ENCODE assay signal across 9 cellular contexts in the genomic region with DNA sequence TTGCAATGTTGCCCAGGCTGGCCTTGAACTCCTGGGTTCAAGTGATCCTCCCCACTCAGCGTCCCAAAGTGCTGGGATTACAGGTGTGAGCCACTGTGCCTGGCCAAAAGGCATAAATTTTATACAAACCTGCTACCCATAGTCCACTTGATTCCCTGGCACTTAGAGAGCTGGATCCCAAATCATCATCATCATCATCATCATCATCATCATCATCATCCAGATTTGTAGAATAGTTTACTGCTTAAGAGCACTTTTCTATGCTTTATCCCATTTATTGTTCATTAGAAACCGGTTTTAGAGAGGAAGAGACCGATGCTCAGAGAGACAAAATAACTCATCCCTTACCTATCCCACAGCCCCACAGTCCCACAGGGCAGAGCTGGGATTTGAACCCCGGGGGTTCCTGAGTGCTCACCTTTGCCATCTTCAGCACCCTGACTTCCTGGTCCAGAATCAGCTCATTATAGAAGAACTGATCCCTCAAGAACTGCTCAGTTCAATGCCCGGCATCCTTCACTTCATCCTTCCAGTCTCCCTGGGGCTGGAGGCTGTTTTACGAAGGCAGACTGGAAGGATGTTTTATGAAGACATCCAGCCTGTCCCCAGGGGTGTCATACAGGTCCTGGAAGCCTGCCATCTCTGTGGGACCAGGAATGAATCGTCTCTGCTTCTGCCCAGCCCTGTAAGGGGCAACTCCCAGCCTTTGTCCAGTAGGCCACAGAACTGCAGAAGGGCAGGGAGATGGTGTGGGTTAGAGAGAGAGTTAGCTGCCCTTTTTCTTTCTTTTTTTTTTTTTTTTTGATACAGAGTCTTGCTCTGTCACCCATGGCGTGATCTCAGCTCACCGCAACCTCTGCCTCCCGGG. TPM values are rescaled to one million over a fixed set of nuclear protein-coding genes. Genes with fewer than 3 reads are reported as not detected.
DNase-seq lines count a peak whose midpoint lies in the region; ATAC-seq and TF ChIP-seq lines count a peak whose summit lies in the region.
"Had no signal": no experiment of that assay in that cellular context is flagged by ENCODE, and none has a peak within 500 bp of the region (broad histone marks: within the 10 kb centered on the region; RNA-seq: fewer than 3 reads in every experiment).

No MANE protein-coding gene starts in this region.

- H3K4me1 Mint-ChIP-seq in T-cell (peaks cover 12 to 13% (median 13%) of the 10 kb centered on the region in 3 donors), naive B cell (peaks cover 7 to 13% (median 9%) of the 10 kb centered on the region in 3 donors)

- ATAC-seq in GM21723 (IDR thresholded peaks at IDR 0.05; ENCODE audit: unreplicated experiment) = peak; percentile 22
- no peak for ATAC-seq in T-cell (replicated peaks in 1 of 4)
- no peak for ATAC-seq in naive B cell (ENCODE audit: low read depth in 2 of 2)
- no peak for ATAC-seq in GM21390 (IDR thresholded peaks at IDR 0.05; ENCODE audit: unreplicated experiment)

- CTCF ChIA-PET in T-cell (lab: Charles Lee) = interaction anchor here (0.6 to 1.4 kb wide), 20 partner anchors 11 to 634 kb away, joined by 3 to 15 read pairs (median 3); partner anchors contain the start of gene P2RX7 (in 1 of the 2)

- H3K36me3 Mint-ChIP-seq in T-cell = no peaks in the 10 kb centered on the region
- no peaks in the 10 kb centered on the region for H3K36me3 Mint-ChIP-seq in naive B cell

- TF ChIP-seq CTCF in GM10266 (IDR thresholded peaks at IDR 0.05; ENCODE audit: control insufficient read depth, insufficient read depth, low read depth, missing control alignments) = no peak

- DNase-seq in Caki2 (ENCODE audit: low read depth) (peak; percentile 23), T-cell (no peak), naive B cell (no peak), GM10266 (ENCODE audit: extremely low spot score) (no peak), DMS114 treated with DMSO at 0.1 percent for 48 hours (lab: John Stamatoyannopoulos, UW; ENCODE audit: unreplicated experiment) (no peak), H7 (no peak)

- no peaks in the 10 kb centered on the region for H3K27me3 ChIP-seq in H7 (ENCODE audit: control insufficient read depth, insufficient read depth, low read length)
- H3K27me3 ChIP-seq: ovary had no signal

- H3K27me3 Mint-ChIP-seq in T-cell (no peaks in the 10 kb centered on the region), naive B cell (peaks cover 0 to 4% (median 0%) of the 10 kb centered on the region in 3 donors)

- peak overlapping the region; percentile 81 to 87 (median 84) for H3K4me3 Mint-ChIP-seq in T-cell
- H3K4me3 Mint-ChIP-seq in naive B cell = peak overlapping the region; percentile 20 to 91 (median 80)

- POLR2A ChIA-PET in T-cell (lab: Charles Lee) = interaction anchor here in 1 of 2 donors (0.7 to 1.2 kb wide), 2 partner anchors 33 to 373 kb away, joined by 5 to 7 read pairs; no protein-coding TSS in a partner anchor

- in situ Hi-C loops in Caki2 (cut with HindIII; ENCODE audit: low pct_unique_long_range_greater_than_20kb, low sequenced_read_pairs) = no loop called here

- H3K27ac Mint-ChIP-seq in T-cell (peak overlapping the region; percentile 96 to 98), naive B cell (peak overlapping the region in 2 of 6 donors; percentile 90 to 96)

- H3K36me3 ChIP-seq in H7 (replicated peaks; ENCODE audit: control insufficient read depth, insufficient read depth, low read length) = no peaks in the 10 kb centered on the region
- H3K36me3 ChIP-seq: ovary had no signal

- H3K9me3 Mint-ChIP-seq in T-cell = no peaks in the 10 kb centered on the region
- H3K9me3 Mint-ChIP-seq in naive B cell = no peaks in the 10 kb centered on the region

- H3K4me3 ChIP-seq in H7 (ENCODE audit: insufficient read depth, low read depth, low read length) = no peak overlapping the region

RNA-seq across cellular contexts. Expression of gene OASL, which starts 20.2 kb away (rescaled TPM):
- total RNA-seq in Caki2 (2014; rRNA removed; shearing (Covaris generic); ENCODE audit: low replicate concordance) = 28.3 and 30.3 TPM in 2 replicates
- total RNA-seq in T-cell = 10 to 100 TPM in 2 of 5 donors, 1 to 10 TPM in 3; 6.0 to 17.6 (median 8.9) TPM
- polyA plus RNA-seq in naive B cell (ENCODE audit: low read depth in 6 of 6) = 1 to 10 TPM in 2 of 6 donors, under 1 TPM in 3, not detected in 1; 0.65 to 4.4 (median 0.84) TPM
- total RNA-seq in H7 (2014; rRNA removed; shearing (Covaris generic)) = not detected in 2 replicates

RNA-seq across cellular contexts. Expression of gene C12orf43, which starts 43.0 kb away (rescaled TPM):
- 29.0 and 34.3 TPM in 2 replicates for total RNA-seq in Caki2 (2014; rRNA removed; shearing (Covaris generic); ENCODE audit: low replicate concordance)
- 10 to 100 TPM; 15.5 to 19.4 (median 18.2) TPM for total RNA-seq in T-cell
- 10 to 100 TPM; 15.0 to 19.7 (median 18.7) TPM for polyA plus RNA-seq in naive B cell (ENCODE audit: low read depth in 6 of 6)
- total RNA-seq in H7 (2014; rRNA removed; shearing (Covaris generic)) = 11.8 and 15.0 TPM in 2 replicates
